ENCODE assay signal across 2 cellular contexts in the genomic region with DNA sequence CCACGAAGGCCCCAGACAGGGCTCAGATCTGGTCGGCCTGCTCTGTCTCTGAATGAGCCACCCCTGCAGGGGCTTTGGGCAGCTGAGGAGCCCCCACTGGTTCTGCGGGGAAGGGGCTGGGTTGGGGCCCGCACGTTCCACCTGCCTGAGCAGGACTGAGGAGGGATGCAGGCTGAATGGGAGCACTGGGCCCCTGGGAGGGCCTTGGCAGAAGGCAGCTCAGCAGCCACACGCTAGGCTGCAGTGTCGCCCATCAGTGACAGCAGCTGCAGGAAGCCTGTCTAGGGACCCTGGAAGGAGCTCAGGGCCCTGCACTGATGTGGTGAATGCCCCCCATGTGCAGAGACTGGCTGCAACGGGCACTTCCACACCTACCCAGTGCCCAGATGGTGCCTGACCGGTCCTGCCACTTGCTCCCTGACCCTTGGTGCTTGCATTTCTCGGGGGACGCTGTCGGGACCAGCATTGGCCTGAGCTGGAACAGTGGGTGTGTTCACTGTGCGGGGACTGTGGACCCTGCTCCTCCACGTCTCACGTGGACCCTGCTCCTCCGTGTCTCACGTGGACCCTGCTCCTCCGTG.
TF ChIP-seq lines count a peak whose summit lies in the region.

No MANE protein-coding gene starts in this region.

TF ChIP-seq in SK-N-SH, 30 proteins besides CTCF, POLR2A, EP300 and RAD21 (continued from another document):
- TF ChIP-seq FOXM1 (IDR thresholded peaks at IDR 0.05; ENCODE audit: low read depth) (no peak), MEF2A (IDR thresholded peaks at IDR 0.05; ENCODE audit: borderline replicate concordance, low read depth) (no peak), TEAD4 (IDR thresholded peaks at IDR 0.05; ENCODE audit: borderline replicate concordance, insufficient read depth) (no peak), EZH2phosphoT487 (IDR thresholded peaks at IDR 0.05; ENCODE audit: borderline replicate concordance, low read depth) (no peak), SMC3 (IDR thresholded peaks at IDR 0.05; ENCODE audit: low read depth, low read length) (no peak), ELF1 (IDR thresholded peaks at IDR 0.05) (no peak), NRF1 (IDR thresholded peaks at IDR 0.05; ENCODE audit: low read depth, low read length) (no peak)
- TF ChIP-seq, protein P1, sequence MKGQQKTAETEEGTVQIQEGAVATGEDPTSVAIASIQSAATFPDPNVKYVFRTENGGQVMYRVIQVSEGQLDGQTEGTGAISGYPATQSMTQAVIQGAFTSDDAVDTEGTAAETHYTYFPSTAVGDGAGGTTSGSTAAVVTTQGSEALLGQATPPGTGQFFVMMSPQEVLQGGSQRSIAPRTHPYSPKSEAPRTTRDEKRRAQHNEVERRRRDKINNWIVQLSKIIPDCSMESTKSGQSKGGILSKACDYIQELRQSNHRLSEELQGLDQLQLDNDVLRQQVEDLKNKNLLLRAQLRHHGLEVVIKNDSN (IDR thresholded peaks at IDR 0.05; ENCODE audit: borderline replicate concordance, low read depth) = no peak
- TF ChIP-seq, protein P2, sequence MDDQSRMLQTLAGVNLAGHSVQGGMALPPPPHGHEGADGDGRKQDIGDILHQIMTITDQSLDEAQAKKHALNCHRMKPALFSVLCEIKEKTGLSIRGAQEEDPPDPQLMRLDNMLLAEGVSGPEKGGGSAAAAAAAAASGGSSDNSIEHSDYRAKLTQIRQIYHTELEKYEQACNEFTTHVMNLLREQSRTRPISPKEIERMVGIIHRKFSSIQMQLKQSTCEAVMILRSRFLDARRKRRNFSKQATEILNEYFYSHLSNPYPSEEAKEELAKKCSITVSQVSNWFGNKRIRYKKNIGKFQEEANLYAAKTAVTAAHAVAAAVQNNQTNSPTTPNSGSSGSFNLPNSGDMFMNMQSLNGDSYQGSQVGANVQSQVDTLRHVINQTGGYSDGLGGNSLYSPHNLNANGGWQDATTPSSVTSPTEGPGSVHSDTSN (IDR thresholded peaks at IDR 0.05) = no peak
- TF ChIP-seq, protein P3, sequence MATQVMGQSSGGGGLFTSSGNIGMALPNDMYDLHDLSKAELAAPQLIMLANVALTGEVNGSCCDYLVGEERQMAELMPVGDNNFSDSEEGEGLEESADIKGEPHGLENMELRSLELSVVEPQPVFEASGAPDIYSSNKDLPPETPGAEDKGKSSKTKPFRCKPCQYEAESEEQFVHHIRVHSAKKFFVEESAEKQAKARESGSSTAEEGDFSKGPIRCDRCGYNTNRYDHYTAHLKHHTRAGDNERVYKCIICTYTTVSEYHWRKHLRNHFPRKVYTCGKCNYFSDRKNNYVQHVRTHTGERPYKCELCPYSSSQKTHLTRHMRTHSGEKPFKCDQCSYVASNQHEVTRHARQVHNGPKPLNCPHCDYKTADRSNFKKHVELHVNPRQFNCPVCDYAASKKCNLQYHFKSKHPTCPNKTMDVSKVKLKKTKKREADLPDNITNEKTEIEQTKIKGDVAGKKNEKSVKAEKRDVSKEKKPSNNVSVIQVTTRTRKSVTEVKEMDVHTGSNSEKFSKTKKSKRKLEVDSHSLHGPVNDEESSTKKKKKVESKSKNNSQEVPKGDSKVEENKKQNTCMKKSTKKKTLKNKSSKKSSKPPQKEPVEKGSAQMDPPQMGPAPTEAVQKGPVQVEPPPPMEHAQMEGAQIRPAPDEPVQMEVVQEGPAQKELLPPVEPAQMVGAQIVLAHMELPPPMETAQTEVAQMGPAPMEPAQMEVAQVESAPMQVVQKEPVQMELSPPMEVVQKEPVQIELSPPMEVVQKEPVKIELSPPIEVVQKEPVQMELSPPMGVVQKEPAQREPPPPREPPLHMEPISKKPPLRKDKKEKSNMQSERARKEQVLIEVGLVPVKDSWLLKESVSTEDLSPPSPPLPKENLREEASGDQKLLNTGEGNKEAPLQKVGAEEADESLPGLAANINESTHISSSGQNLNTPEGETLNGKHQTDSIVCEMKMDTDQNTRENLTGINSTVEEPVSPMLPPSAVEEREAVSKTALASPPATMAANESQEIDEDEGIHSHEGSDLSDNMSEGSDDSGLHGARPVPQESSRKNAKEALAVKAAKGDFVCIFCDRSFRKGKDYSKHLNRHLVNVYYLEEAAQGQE (IDR thresholded peaks at IDR 0.05; ENCODE audit: low read depth, low read length) = no peak
- TF ChIP-seq, protein P4, sequence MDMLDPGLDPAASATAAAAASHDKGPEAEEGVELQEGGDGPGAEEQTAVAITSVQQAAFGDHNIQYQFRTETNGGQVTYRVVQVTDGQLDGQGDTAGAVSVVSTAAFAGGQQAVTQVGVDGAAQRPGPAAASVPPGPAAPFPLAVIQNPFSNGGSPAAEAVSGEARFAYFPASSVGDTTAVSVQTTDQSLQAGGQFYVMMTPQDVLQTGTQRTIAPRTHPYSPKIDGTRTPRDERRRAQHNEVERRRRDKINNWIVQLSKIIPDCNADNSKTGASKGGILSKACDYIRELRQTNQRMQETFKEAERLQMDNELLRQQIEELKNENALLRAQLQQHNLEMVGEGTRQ (IDR thresholded peaks at IDR 0.05; ENCODE audit: borderline replicate concordance, low read depth, low read length) = no peak

TF ChIP-seq in SK-N-SH treated with all-trans-retinoic acid at 6 μM for 48 hours, 23 proteins besides CTCF, POLR2A, EP300 and RAD21 (continued from another document):
- TF ChIP-seq, protein P5, sequence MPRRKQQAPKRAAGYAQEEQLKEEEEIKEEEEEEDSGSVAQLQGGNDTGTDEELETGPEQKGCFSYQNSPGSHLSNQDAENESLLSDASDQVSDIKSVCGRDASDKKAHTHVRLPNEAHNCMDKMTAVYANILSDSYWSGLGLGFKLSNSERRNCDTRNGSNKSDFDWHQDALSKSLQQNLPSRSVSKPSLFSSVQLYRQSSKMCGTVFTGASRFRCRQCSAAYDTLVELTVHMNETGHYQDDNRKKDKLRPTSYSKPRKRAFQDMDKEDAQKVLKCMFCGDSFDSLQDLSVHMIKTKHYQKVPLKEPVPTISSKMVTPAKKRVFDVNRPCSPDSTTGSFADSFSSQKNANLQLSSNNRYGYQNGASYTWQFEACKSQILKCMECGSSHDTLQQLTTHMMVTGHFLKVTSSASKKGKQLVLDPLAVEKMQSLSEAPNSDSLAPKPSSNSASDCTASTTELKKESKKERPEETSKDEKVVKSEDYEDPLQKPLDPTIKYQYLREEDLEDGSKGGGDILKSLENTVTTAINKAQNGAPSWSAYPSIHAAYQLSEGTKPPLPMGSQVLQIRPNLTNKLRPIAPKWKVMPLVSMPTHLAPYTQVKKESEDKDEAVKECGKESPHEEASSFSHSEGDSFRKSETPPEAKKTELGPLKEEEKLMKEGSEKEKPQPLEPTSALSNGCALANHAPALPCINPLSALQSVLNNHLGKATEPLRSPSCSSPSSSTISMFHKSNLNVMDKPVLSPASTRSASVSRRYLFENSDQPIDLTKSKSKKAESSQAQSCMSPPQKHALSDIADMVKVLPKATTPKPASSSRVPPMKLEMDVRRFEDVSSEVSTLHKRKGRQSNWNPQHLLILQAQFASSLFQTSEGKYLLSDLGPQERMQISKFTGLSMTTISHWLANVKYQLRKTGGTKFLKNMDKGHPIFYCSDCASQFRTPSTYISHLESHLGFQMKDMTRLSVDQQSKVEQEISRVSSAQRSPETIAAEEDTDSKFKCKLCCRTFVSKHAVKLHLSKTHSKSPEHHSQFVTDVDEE (CRISPR knock-in tag; IDR thresholded peaks at IDR 0.05) = no peak
- TF ChIP-seq ARNTL (CRISPR knock-in tag; IDR thresholded peaks at IDR 0.05; ENCODE audit: borderline replicate concordance, low read depth) = no peak
